ENCODE assay signal across 8 cellular contexts in the genomic region with DNA sequence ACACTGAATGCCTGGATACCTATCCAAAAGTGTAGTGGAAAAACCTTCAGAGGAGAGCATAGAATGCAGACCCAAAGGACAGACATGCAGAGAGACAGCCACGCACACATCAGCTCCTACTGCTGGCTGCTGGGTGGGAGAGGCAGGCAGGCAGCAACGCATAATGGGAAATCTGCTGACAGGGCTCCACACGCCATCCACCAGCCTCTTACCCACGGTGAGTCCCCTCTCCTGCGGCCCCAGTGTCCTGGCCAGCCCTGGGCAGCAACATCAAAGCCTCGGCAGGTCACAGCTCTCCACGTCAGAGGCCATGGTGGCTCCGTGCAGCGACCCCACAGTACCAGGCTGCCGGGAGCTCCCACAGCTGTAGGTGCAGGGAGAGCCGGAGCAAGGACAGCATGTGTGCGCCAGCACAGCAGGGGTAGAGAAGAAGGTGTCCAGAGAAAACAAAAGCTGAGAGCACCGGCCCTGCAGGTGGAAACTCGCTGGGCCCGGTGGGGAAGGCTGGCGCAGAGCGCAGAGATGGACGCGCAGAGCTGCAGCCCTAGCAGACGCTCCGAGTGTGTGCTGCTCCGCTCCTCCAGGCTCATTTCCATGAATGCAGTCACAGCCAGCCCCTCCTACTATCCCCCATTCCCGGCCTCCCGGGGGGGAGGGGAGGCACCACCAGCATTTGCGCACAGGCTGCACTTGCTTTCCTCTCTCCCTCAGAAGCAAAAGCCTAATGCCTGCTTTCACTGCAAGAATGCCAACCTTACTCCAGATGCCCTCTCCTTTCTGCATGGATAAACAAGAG. TPM values are rescaled to one million over a fixed set of nuclear protein-coding genes. Genes with fewer than 3 reads are reported as not detected.
DNase-seq lines count a peak whose midpoint lies in the region; ATAC-seq and TF ChIP-seq lines count a peak whose summit lies in the region.

No MANE protein-coding gene starts in this region.

- ATAC-seq in T-helper 17 cell, result no peak
- peak; percentile 68 to 88 (median 82) for ATAC-seq in heart right ventricle

- H3K4me3 Mint-ChIP-seq in T-helper 17 cell, result peak overlapping the region; percentile 90

- H3K27me3 Mint-ChIP-seq in T-helper 17 cell, result no peaks in the 10 kb centered on the region

- peaks cover 4% of the 10 kb centered on the region for H3K36me3 Mint-ChIP-seq in T-helper 17 cell (ENCODE audit: low read depth)

- peak overlapping the region; percentile 4 to 56 (median 40) for H3K4me3 ChIP-seq in heart right ventricle

- peak overlapping the region; percentile 29 to 65 (median 50) for H3K27ac ChIP-seq in heart right ventricle

- H3K9me3 ChIP-seq in T-helper 17 cell (ENCODE audit: control insufficient read depth, low read length, poor library complexity, severe bottlenecking) (no peaks in the 10 kb centered on the region), heart right ventricle (no peaks in the 10 kb centered on the region)

- peaks cover 18 to 99% (median 76%) of the 10 kb centered on the region in 9 donors for H3K4me1 ChIP-seq in heart right ventricle

- WGBS in heart right ventricle, 2 donors, result 11 to 14% methylated on average over 25 of the region's 25 CpGs

- peak overlapping the region; percentile 95 for H3K27ac Mint-ChIP-seq in T-helper 17 cell

- intact Hi-C loops in heart right ventricle (cut with DNase I), result loop anchor here in 1 of 10 donors (5.0 kb wide), 1 partner anchor 59 kb away; the partner anchor contains the start of gene CYTH1

- DNase-seq in DMS79 treated with DMSO at 0.1 percent for 48 hours (lab: John Stamatoyannopoulos, UW) (peak; percentile 21), DMS79 (lab: John Stamatoyannopoulos, UW) (no peak), T-helper 17 cell (no peak), heart right ventricle (peak; percentile 55 to 74), putamen (ENCODE audit: low spot score) (peak; percentile 97), glomerular visceral epithelial cell (ENCODE audit: extremely low spot score) (no peak), NK-92 (lab: John Stamatoyannopoulos, UW; ENCODE audit: unreplicated experiment) (no peak)
- no peak for DNase-seq in stimulated activated CD8-positive, alpha-beta memory T cell treated with anti-CD3 and anti-CD28 coated beads, Interleukin-4, amount 100 ng/mL, for 48 hours

- peaks cover 78% of the 10 kb centered on the region for H3K4me1 Mint-ChIP-seq in T-helper 17 cell

- no peaks in the 10 kb centered on the region for H3K27me3 ChIP-seq in heart right ventricle

- no peak for TF ChIP-seq CTCF in heart right ventricle (IDR thresholded peaks at IDR 0.05)

- H3K36me3 ChIP-seq in heart right ventricle, result peaks cover 0 to 15% (median 0%) of the 10 kb centered on the region in 9 donors

RNA-seq across cellular contexts. Expression of gene CYTH1, which starts 58.9 kb away (rescaled TPM):
- 100 to 1,000 TPM; 462 to 497 TPM for total RNA-seq in T-helper 17 cell
- 10 to 100 TPM; 23.5 to 46.9 (median 34.8) TPM for total RNA-seq in heart right ventricle
- polyA plus RNA-seq in heart right ventricle, result 10 to 100 TPM; 22.3 to 31.5 TPM

Comparison
In these comparisons a context has a peak if more than half of its experiments do, and no peak if none do; other contexts are left out.
1. DNase-seq: peak in DMS79 treated with DMSO at 0.1 percent for 48 hours (single experiment), heart right ventricle (2 of 2) and putamen (single experiment); none in DMS79 (single experiment), T-helper 17 cell (0 of 3), glomerular visceral epithelial cell (single experiment), stimulated activated CD8-positive, alpha-beta memory T cell treated with anti-CD3 and anti-CD28 coated beads, Interleukin-4, amount 100 ng/mL, for 48 hours (single experiment) and NK-92 (single experiment).
2. RNA of gene CYTH1, which starts 58.9 kb away (total RNA-seq): 462 to 497 TPM in T-helper 17 cell; 23.5 to 46.9 TPM in heart right ventricle; every median in the first group is over 4 times any median in the second.